18 cellular contexts compared by ENCODE assay signal in genomic region chr4:127549521-127549920, GRCh38.
"Had no signal": no experiment of that assay in that cellular context is flagged by ENCODE, and none has a peak within 500 bp of the region (broad histone marks: within the 10 kb centered on the region; RNA-seq: fewer than 3 reads in every experiment).

No MANE protein-coding gene starts in this region.

- H3K4me3 ChIP-seq: gastrocnemius medialis, heart right ventricle, transverse colon had no signal

- ATAC-seq: activated CD8-positive, alpha-beta T cell treated with anti-CD3 and anti-CD28 coated beads, Interleukin-2, amount 10 ng/mL, durations not matched to agents 7 days and 5 days; activated naive CD4-positive, alpha-beta T cell treated with anti-CD3 and anti-CD28 coated beads, Interleukin-2, amount 50 U/mL, for 72 hours; activated T-cell treated with anti-CD3 and anti-CD28 coated beads, Interleukin-2, amount 50 U/mL, for 72 hours; effector memory CD8-positive, alpha-beta T cell; gastrocnemius medialis; heart right ventricle; right cardiac atrium had no signal

- FAIRE-seq: small intestine had no signal

- DNase-seq: activated CD4-positive, alpha-beta T cell treated with anti-CD3 and anti-CD28 coated beads, Interleukin-2, amount 10 ng/mL, durations not matched to agents 24 days and 14 days; activated CD4-positive, CD25-positive, alpha-beta regulatory T cell; activated CD8-positive, alpha-beta memory T cell treated with anti-CD3 and anti-CD28 coated beads, Interleukin-2, amount 50 U/mL, for 48 hours; activated CD8-positive, alpha-beta T cell treated with anti-CD3 and anti-CD28 coated beads, Interleukin-2, amount 10 ng/mL, durations not matched to agents 7 days and 5 days; activated gamma-delta T cell; activated T-cell treated with anti-CD3 and anti-CD28 coated beads, Interleukin-2, amount 50 U/mL, for 72 hours; dermis blood vessel endothelial cell; effector memory CD8-positive, alpha-beta T cell; gastrocnemius medialis; heart right ventricle; nucleus accumbens; right cardiac atrium; small intestine; stimulated activated CD4-positive, alpha-beta T cell treated with anti-CD3 and anti-CD28 coated beads, Interleukin-4, amount 100 ng/mL, for 4 hours; stimulated activated CD8-positive, alpha-beta memory T cell treated with anti-CD3 and anti-CD28 coated beads, Interleukin-4, amount 100 ng/mL, for 48 hours; stimulated activated naive CD4-positive, alpha-beta T cell treated with Interleukin-2 at 50 U/mL for 16 hours; transverse colon had no signal

- H3K27me3 ChIP-seq: gastrocnemius medialis, heart right ventricle, transverse colon had no signal

- H3K36me3 ChIP-seq: gastrocnemius medialis, heart right ventricle, transverse colon had no signal
